16 cellular contexts compared by ENCODE assay signal in genomic region chr11:30206249-30206996, GRCh38. TPM values are rescaled to one million over a fixed set of nuclear protein-coding genes. Genes with fewer than 3 reads are reported as not detected.
DNase-seq lines count a peak whose midpoint lies in the region; ATAC-seq, FAIRE-seq and TF ChIP-seq lines count a peak whose summit lies in the region.
"Had no signal": no experiment of that assay in that cellular context is flagged by ENCODE, and none has a peak within 500 bp of the region (broad histone marks: within the 10 kb centered on the region; RNA-seq: fewer than 3 reads in every experiment).

No MANE protein-coding gene starts in this region.

- H2AFZ ChIP-seq in Karpas-422 (ENCODE audit: low read length), result no peak overlapping the region

- H3K27ac ChIP-seq in Peyer's patch (peak overlapping the region in 2 of 4 donors; percentile 6 to 7), Karpas-422 (ENCODE audit: low read length) (no peak overlapping the region)
- H3K27ac ChIP-seq: ascending aorta, skin epidermis had no signal

- FAIRE-seq in GM18507 (lab: Jason Lieb, UNC) (peak; percentile 79), H54 (lab: Jason Lieb, UNC) (no peak)
- FAIRE-seq: endothelial cell of umbilical vein had no signal

- H3K27me3 Mint-ChIP-seq in IgD-negative memory B cell, result no peaks in the 10 kb centered on the region
- H3K27me3 Mint-ChIP-seq: CD4-positive, CD25-positive, alpha-beta regulatory T cell had no signal

- no peaks in the 10 kb centered on the region for H4K20me1 ChIP-seq in Karpas-422 (ENCODE audit: insufficient read depth, low read depth, low read length)

- H3K4me2 ChIP-seq in Karpas-422 (ENCODE audit: low read depth, low read length, poor library complexity, severe bottlenecking), result no peak overlapping the region

- peaks cover 0 to 4% (median 0%) of the 10 kb centered on the region in 3 donors for H3K9me3 Mint-ChIP-seq in IgD-negative memory B cell
- H3K9me3 Mint-ChIP-seq: stimulated activated effector memory CD8-positive, alpha-beta T cell treated with anti-CD3 and anti-CD28 coated beads, Interleukin-12 subunit alpha, Interleukin-12 subunit beta, amount 100 ng/mL, for 72 hours had no signal

- peak; percentile 83 for ATAC-seq in GM19467 (IDR thresholded peaks at IDR 0.05; ENCODE audit: unreplicated experiment)
- peak; percentile 94 for ATAC-seq in HG02943 (IDR thresholded peaks at IDR 0.05; ENCODE audit: low read depth, unreplicated experiment)
- ATAC-seq: naive thymus-derived CD4-positive, alpha-beta T cell; stimulated activated effector memory CD8-positive, alpha-beta T cell treated with anti-CD3 and anti-CD28 coated beads, Interleukin-12 subunit alpha, Interleukin-12 subunit beta, amount 100 ng/mL, for 72 hours had no signal

- TF ChIP-seq CTCF in Peyer's patch (IDR thresholded peaks at IDR 0.05), result no peak

- H3K27ac Mint-ChIP-seq in IgD-negative memory B cell, result peak overlapping the region; percentile 1 to 92 (median 51)
- H3K27ac Mint-ChIP-seq: stimulated activated effector memory CD8-positive, alpha-beta T cell treated with anti-CD3 and anti-CD28 coated beads, Interleukin-12 subunit alpha, Interleukin-12 subunit beta, amount 100 ng/mL, for 72 hours had no signal

- H3K4me3 ChIP-seq in Peyer's patch (no peak overlapping the region), Karpas-422 (ENCODE audit: low read length) (no peak overlapping the region)
- H3K4me3 ChIP-seq: ascending aorta, skin epidermis had no signal

- no peaks in the 10 kb centered on the region for H3K79me2 ChIP-seq in Karpas-422 (ENCODE audit: low read length)

- H3K4me1 ChIP-seq in Peyer's patch (no peaks in the 10 kb centered on the region), Karpas-422 (ENCODE audit: low read length) (no peaks in the 10 kb centered on the region)
- H3K4me1 ChIP-seq: ascending aorta had no signal

- peaks cover 10 to 31% (median 13%) of the 10 kb centered on the region in 3 donors for H3K4me1 Mint-ChIP-seq in IgD-negative memory B cell
- H3K4me1 Mint-ChIP-seq: naive thymus-derived CD4-positive, alpha-beta T cell; stimulated activated effector memory CD8-positive, alpha-beta T cell treated with anti-CD3 and anti-CD28 coated beads, Interleukin-12 subunit alpha, Interleukin-12 subunit beta, amount 100 ng/mL, for 72 hours had no signal

- H3K27me3 ChIP-seq in Peyer's patch (no peaks in the 10 kb centered on the region), Karpas-422 (ENCODE audit: low read length) (peaks cover 5% of the 10 kb centered on the region; the same call in 1 of the 2 replicates)
- H3K27me3 ChIP-seq: ascending aorta had no signal

- H3K36me3 ChIP-seq in Peyer's patch (no peaks in the 10 kb centered on the region), Karpas-422 (ENCODE audit: insufficient read depth, low read length) (no peaks in the 10 kb centered on the region)
- H3K36me3 ChIP-seq: ascending aorta had no signal

- H3K9me3 ChIP-seq in Peyer's patch (no peaks in the 10 kb centered on the region), Karpas-422 (ENCODE audit: low read length) (no peaks in the 10 kb centered on the region)
- H3K9me3 ChIP-seq: ascending aorta had no signal

- no peak overlapping the region for H3K9ac ChIP-seq in Karpas-422 (ENCODE audit: low read length)

- DNase-seq in GM18507 (ENCODE audit: extremely low spot score, insufficient read length, low read depth) (peak; percentile 2), Peyer's patch (no peak), H54 (ENCODE audit: insufficient read length, low spot score) (no peak), Karpas-422 (no peak)
- DNase-seq in stimulated activated CD4-positive, alpha-beta T cell treated with anti-CD3 and anti-CD28 coated beads, Interleukin-4, amount 100 ng/mL, for 1 hour, result no peak
- DNase-seq: CD4-positive, CD25-positive, alpha-beta regulatory T cell; naive thymus-derived CD4-positive, alpha-beta T cell; NCI-H524 had no signal

- H3K36me3 Mint-ChIP-seq in IgD-negative memory B cell, result no peaks in the 10 kb centered on the region
- H3K36me3 Mint-ChIP-seq: CD4-positive, CD25-positive, alpha-beta regulatory T cell; naive thymus-derived CD4-positive, alpha-beta T cell; stimulated activated effector memory CD8-positive, alpha-beta T cell treated with anti-CD3 and anti-CD28 coated beads, Interleukin-12 subunit alpha, Interleukin-12 subunit beta, amount 100 ng/mL, for 72 hours had no signal

- no peaks in the 10 kb centered on the region for H3K9me2 ChIP-seq in Karpas-422 (replicated peaks; ENCODE audit: insufficient read depth, low read length)

- no peak for TF ChIP-seq POLR2A in Peyer's patch (IDR thresholded peaks at IDR 0.05)
- TF ChIP-seq POLR2A in H54 (IDR thresholded peaks at IDR 0.05; ENCODE audit: low read depth, low read length), result no peak

- H3K4me3 Mint-ChIP-seq in IgD-negative memory B cell, result peak overlapping the region; percentile 1 to 90 (median 55)
- H3K4me3 Mint-ChIP-seq: CD4-positive, CD25-positive, alpha-beta regulatory T cell; naive thymus-derived CD4-positive, alpha-beta T cell; stimulated activated effector memory CD8-positive, alpha-beta T cell treated with anti-CD3 and anti-CD28 coated beads, Interleukin-12 subunit alpha, Interleukin-12 subunit beta, amount 100 ng/mL, for 72 hours had no signal

RNA-seq across cellular contexts. Expression of gene FSHB, which starts 24.4 kb away (rescaled TPM):
- polyA plus RNA-seq in IgD-negative memory B cell, result not detected
- total RNA-seq in Peyer's patch, result not detected
- not detected in 2 replicates for total RNA-seq in Karpas-422 (2014; rRNA removed; shearing (Covaris generic); ENCODE audit: low replicate concordance)
- total RNA-seq: activated CD8-positive, alpha-beta memory T cell treated with anti-CD3 and anti-CD28 coated beads for 36 hours; ascending aorta; CD4-positive, CD25-positive, alpha-beta regulatory T cell; endothelial cell of umbilical vein; naive thymus-derived CD4-positive, alpha-beta T cell had no signal
- polyA plus RNA-seq: CD4-positive, CD25-positive, alpha-beta regulatory T cell; endothelial cell of umbilical vein; naive thymus-derived CD4-positive, alpha-beta T cell had no signal
